Comparison of ENCODE assay signal across 17 cellular contexts in genomic region chr3:28039234-28039633, GRCh38.
"Had no signal": no experiment of that assay in that cellular context is flagged by ENCODE, and none has a peak within 500 bp of the region (broad histone marks: within the 10 kb centered on the region; RNA-seq: fewer than 3 reads in every experiment).

No MANE protein-coding gene starts in this region.

- H3K36me3 Mint-ChIP-seq: memory B cell, type B pancreatic cell had no signal

- H3K4me1 ChIP-seq: left lung, pancreas had no signal

- H3K9me3 ChIP-seq: left lung, pancreas had no signal

- DNase-seq: activated B cell treated with CpG ODN at 0.5 μM for 24 hours; activated CD4-positive, alpha-beta T cell treated with anti-CD3 and anti-CD28 coated beads for 48 hours; activated CD8-positive, alpha-beta memory T cell treated with anti-CD3 and anti-CD28 coated beads, Interleukin-2, amount 50 U/mL, for 4 hours; activated CD8-positive, alpha-beta T cell treated with anti-CD3 and anti-CD28 coated beads, Interleukin-2, amount 10 ng/mL, durations not matched to agents 7 days and 5 days; activated effector memory CD4-positive, alpha-beta T cell treated with anti-CD3 and anti-CD28 coated beads, Interleukin-2, amount 50 U/mL, for 16 hours; activated T-cell treated with anti-CD3 and anti-CD28 coated beads, Interleukin-2, amount 50 U/mL, for 48 hours; dorsolateral prefrontal cortex; islet precursor cell; left lung; naive thymus-derived CD8-positive, alpha-beta T cell; pancreas; stimulated activated CD4-positive, alpha-beta T cell treated with anti-CD3 and anti-CD28 coated beads, Interleukin-1b, Interleukin-23, amount 100 ng/mL, for 48 hours; stimulated activated naive CD8-positive, alpha-beta T cell treated with anti-CD3 and anti-CD28 coated beads, Interleukin-15, amount 100 ng/mL, for 72 hours had no signal

- H3K27me3 ChIP-seq: hepatocyte, left lung, pancreas had no signal

- H3K27ac ChIP-seq: dorsolateral prefrontal cortex, hepatocyte, left lung, pancreas had no signal

- H3K4me3 ChIP-seq: dorsolateral prefrontal cortex, hepatocyte, left lung, pancreas had no signal

- H3K27ac Mint-ChIP-seq: activated B cell treated with CpG ODN at 0.5 μM for 24 hours; activated CD8-positive, alpha-beta T cell treated with anti-CD3 and anti-CD28 coated beads, Interleukin-2, amount 10 ng/mL, durations not matched to agents 7 days and 5 days; activated naive CD4-positive, alpha-beta T cell treated with anti-CD3 and anti-CD28 coated beads, Interleukin-2, amount 50 U/mL, for 24 hours; memory B cell; naive thymus-derived CD8-positive, alpha-beta T cell; stimulated activated naive CD8-positive, alpha-beta T cell treated with anti-CD3 and anti-CD28 coated beads, Interleukin-15, amount 100 ng/mL, for 72 hours; type B pancreatic cell had no signal

- H3K36me3 ChIP-seq: left lung, pancreas had no signal

- ATAC-seq: activated CD8-positive, alpha-beta T cell treated with anti-CD3 and anti-CD28 coated beads, Interleukin-2, amount 10 ng/mL, durations not matched to agents 7 days and 5 days; left lung; naive thymus-derived CD8-positive, alpha-beta T cell; pancreas; stimulated activated naive CD8-positive, alpha-beta T cell treated with anti-CD3 and anti-CD28 coated beads, Interleukin-15, amount 100 ng/mL, for 72 hours had no signal

- H3K4me1 Mint-ChIP-seq: activated B cell treated with CpG ODN at 0.5 μM for 24 hours; activated naive CD4-positive, alpha-beta T cell treated with anti-CD3 and anti-CD28 coated beads, Interleukin-2, amount 50 U/mL, for 24 hours; memory B cell had no signal

- H3K9me3 Mint-ChIP-seq: activated B cell treated with CpG ODN at 0.5 μM for 24 hours; activated naive CD4-positive, alpha-beta T cell treated with anti-CD3 and anti-CD28 coated beads, Interleukin-2, amount 50 U/mL, for 24 hours; memory B cell; type B pancreatic cell had no signal

- H3K4me3 Mint-ChIP-seq: activated B cell treated with CpG ODN at 0.5 μM for 24 hours; activated CD8-positive, alpha-beta T cell treated with anti-CD3 and anti-CD28 coated beads, Interleukin-2, amount 10 ng/mL, durations not matched to agents 7 days and 5 days; activated naive CD4-positive, alpha-beta T cell treated with anti-CD3 and anti-CD28 coated beads, Interleukin-2, amount 50 U/mL, for 24 hours; memory B cell; naive thymus-derived CD8-positive, alpha-beta T cell; stimulated activated naive CD8-positive, alpha-beta T cell treated with anti-CD3 and anti-CD28 coated beads, Interleukin-15, amount 100 ng/mL, for 72 hours; type B pancreatic cell had no signal

- H3K27me3 Mint-ChIP-seq: memory B cell; stimulated activated naive CD8-positive, alpha-beta T cell treated with anti-CD3 and anti-CD28 coated beads, Interleukin-15, amount 100 ng/mL, for 72 hours had no signal
